In genomic region chr20:32707691-32708581, GRCh38 we compare ENCODE assay signal across 1 cellular context.
TF ChIP-seq lines count a peak whose summit lies in the region.

No MANE protein-coding gene starts in this region.

TF ChIP-seq in H1, 55 proteins besides CTCF, POLR2A, EP300 and RAD21:
- TF ChIP-seq SP4 (IDR thresholded peaks at IDR 0.05; ENCODE audit: low read length), result no peak
- no peak for TF ChIP-seq CHD7 (IDR thresholded peaks at IDR 0.05; ENCODE audit: insufficient replicate concordance, low read length)
- no peak for TF ChIP-seq HDAC6 (IDR thresholded peaks at IDR 0.05; ENCODE audit: low read depth, low read length)
- TF ChIP-seq RXRA (IDR thresholded peaks at IDR 0.05; ENCODE audit: insufficient read depth, low read depth, low read length), result no peak
- TF ChIP-seq SIRT6 (IDR thresholded peaks at IDR 0.05; ENCODE audit: low read length), result no peak
- TF ChIP-seq CBX8 (IDR thresholded peaks at IDR 0.05; ENCODE audit: borderline replicate concordance, low read depth, low read length), result no peak
- no peak for TF ChIP-seq CTBP2 (IDR thresholded peaks at IDR 0.05; ENCODE audit: borderline replicate concordance, insufficient read depth, insufficient read length, low read length)
